ENCODE assay signal across 22 cellular contexts in genomic region chr2:104766683-104767082, GRCh38.
DNase-seq lines count a peak whose midpoint lies in the region; ATAC-seq and TF ChIP-seq lines count a peak whose summit lies in the region.
"Had no signal": no experiment of that assay in that cellular context is flagged by ENCODE, and none has a peak within 500 bp of the region (broad histone marks: within the 10 kb centered on the region; RNA-seq: fewer than 3 reads in every experiment).

No MANE protein-coding gene starts in this region.

- H3K9me2 ChIP-seq in GM23248 (ENCODE audit: insufficient read depth) = no peaks in the 10 kb centered on the region

- H4K20me1 ChIP-seq in GM23248 (ENCODE audit: insufficient read depth) = no peaks in the 10 kb centered on the region
- H4K20me1 ChIP-seq in osteoblast (ENCODE audit: insufficient read depth, low read length) = no peaks in the 10 kb centered on the region

- no peak for ATAC-seq in heart right ventricle
- no peak for ATAC-seq in HG03095 (IDR thresholded peaks at IDR 0.05; ENCODE audit: unreplicated experiment)
- ATAC-seq: activated naive CD8-positive, alpha-beta T cell treated with anti-CD3 and anti-CD28 coated beads, Interleukin-2, amount 50 U/mL, for 24 hours had no signal

- no peak overlapping the region for H3K9ac ChIP-seq in GM23248

- H3K4me2 ChIP-seq in GM23248 (ENCODE audit: unreplicated experiment) (no peak overlapping the region), osteoblast (ENCODE audit: insufficient read depth, low read length) (peak overlapping the region; percentile 8)

- H3F3A ChIP-seq in GM23248 (ENCODE audit: insufficient read depth) = peaks cover 9% of the 10 kb centered on the region; the same call in 1 of the 2 replicates

- no peak overlapping the region for H3K27ac ChIP-seq in GM23248
- H3K27ac ChIP-seq in SJSA1 = peak overlapping the region; percentile 89
- H3K27ac ChIP-seq in osteoblast (ENCODE audit: low read depth, low read length) = peak overlapping the region; percentile 97
- H3K27ac ChIP-seq in heart right ventricle = no peak overlapping the region
- no peak overlapping the region for H3K27ac ChIP-seq in testis
- H3K27ac ChIP-seq: left ventricle myocardium inferior, sigmoid colon, SK-N-MC had no signal

- no peaks in the 10 kb centered on the region for H3K36me3 ChIP-seq in GM23248 (ENCODE audit: low read depth)
- no peaks in the 10 kb centered on the region for H3K36me3 ChIP-seq in SJSA1
- H3K36me3 ChIP-seq in osteoblast (ENCODE audit: insufficient read depth, low read length) = no peaks in the 10 kb centered on the region
- H3K36me3 ChIP-seq in heart right ventricle = no peaks in the 10 kb centered on the region
- H3K36me3 ChIP-seq in testis (ENCODE audit: low read depth, missing control alignments) = no peaks in the 10 kb centered on the region
- H3K36me3 ChIP-seq: left ventricle myocardium inferior, sigmoid colon had no signal

- H3K27me3 ChIP-seq in GM23248 (replicated peaks; ENCODE audit: insufficient read depth) = no peaks in the 10 kb centered on the region
- H3K27me3 ChIP-seq in SJSA1 (replicated peaks) = no peaks in the 10 kb centered on the region
- H3K27me3 ChIP-seq in osteoblast (ENCODE audit: insufficient read depth, low read length) = no peaks in the 10 kb centered on the region
- peaks cover 0 to 4% (median 0%) of the 10 kb centered on the region in 7 donors for H3K27me3 ChIP-seq in heart right ventricle
- no peaks in the 10 kb centered on the region for H3K27me3 ChIP-seq in testis
- H3K27me3 ChIP-seq: sigmoid colon had no signal

- H3K4me3 ChIP-seq in GM23248 (no peak overlapping the region), SJSA1 (no peak overlapping the region), osteoblast (ENCODE audit: insufficient read depth, low read length) (no peak overlapping the region), heart right ventricle (no peak overlapping the region), testis (no peak overlapping the region)
- H3K4me3 ChIP-seq: left ventricle myocardium inferior, sigmoid colon, SK-N-MC had no signal

- TF ChIP-seq CTCF in osteoblast (IDR thresholded peaks at IDR 0.05; ENCODE audit: extremely low read depth, low read depth, low read length) (no peak), heart right ventricle (IDR thresholded peaks at IDR 0.05) (no peak), testis (IDR thresholded peaks at IDR 0.05) (no peak)

- TF ChIP-seq POLR2A in testis (IDR thresholded peaks at IDR 0.05) = no peak

- in situ Hi-C loops in GM23248 (cut with MboI) = no loop called here

- H3K79me2 ChIP-seq in GM23248 (ENCODE audit: insufficient read depth) = no peaks in the 10 kb centered on the region
- no peaks in the 10 kb centered on the region for H3K79me2 ChIP-seq in osteoblast (ENCODE audit: insufficient read depth, low read length)

- H2AFZ ChIP-seq in GM23248 = no peak overlapping the region
- peak overlapping the region; percentile 64 for H2AFZ ChIP-seq in osteoblast (ENCODE audit: low read length)

- H3K9me3 ChIP-seq in GM23248 (ENCODE audit: low read depth) (no peaks in the 10 kb centered on the region), SJSA1 (replicated peaks) (no peaks in the 10 kb centered on the region), osteoblast (ENCODE audit: low read depth, low read length) (no peaks in the 10 kb centered on the region), heart right ventricle (peaks cover 0 to 17% (median 4%) of the 10 kb centered on the region in 11 donors), testis (no peaks in the 10 kb centered on the region)

- H3K4me1 ChIP-seq in GM23248 (ENCODE audit: insufficient read depth) = peaks cover 8% of the 10 kb centered on the region; the same call in 1 of the 2 replicates
- peaks cover 27% of the 10 kb centered on the region for H3K4me1 ChIP-seq in SJSA1 (replicated peaks)
- H3K4me1 ChIP-seq in osteoblast (ENCODE audit: insufficient read depth, low read length) = peaks cover 30% of the 10 kb centered on the region
- H3K4me1 ChIP-seq in heart right ventricle = peaks cover 0 to 8% (median 0%) of the 10 kb centered on the region in 9 donors
- H3K4me1 ChIP-seq in testis = no peaks in the 10 kb centered on the region
- H3K4me1 ChIP-seq: left ventricle myocardium inferior, sigmoid colon had no signal

- DNase-seq in GM23248 (peak; percentile 34), SJSA1 (ENCODE audit: low read depth in 1 of 2, low spot score in 2 of 2) (peak in 1 of 2 experiments; percentile 38), fibroblast of gingiva (ENCODE audit: low read depth) (peak; percentile 45), osteoblast (ENCODE audit: insufficient read length, low spot score, missing footprints) (no peak), heart right ventricle (no peak), HT-29 (ENCODE audit: low spot score) (no peak), testis (no peak)
- DNase-seq: activated CD4-positive, alpha-beta memory T cell treated with anti-CD3 and anti-CD28 coated beads for 36 hours; activated CD4-positive, CD25-positive, alpha-beta regulatory T cell; activated effector memory CD4-positive, alpha-beta T cell treated with anti-CD3 and anti-CD28 coated beads, Interleukin-2, amount 50 U/mL, for 16 hours; activated naive CD8-positive, alpha-beta T cell treated with anti-CD3 and anti-CD28 coated beads, Interleukin-2, amount 50 U/mL, for 24 hours; CD4-positive, alpha-beta memory T cell; cortex of kidney; DMS153; GF-D8; left ventricle myocardium inferior; NCI-H1105; NCI-H2029 treated with DMSO at 0.1 percent for 48 hours; nephron progenitor cell; sigmoid colon had no signal

- intact Hi-C loops in heart right ventricle (cut with DNase I) (no loop called here), testis (cut with DNase I; ENCODE audit: low total_unique reads) (no loop called here)

- 28 to 31% methylated on average over 10 of the region's 10 CpGs for WGBS in GM23248 (ENCODE audit: low coverage in 1 of 2, low lambda C conversion rate in 2 of 2, missing lambda C conversion rate in 2 of 2), 2 experiments
- WGBS in heart right ventricle, 2 donors = 38 to 39% methylated on average over 10 of the region's 10 CpGs
- 44 to 48% methylated on average over 10 of the region's 10 CpGs for WGBS in testis, 2 donors

Comparison
In these comparisons a context has a peak if more than half of its experiments do, and no peak if none do; other contexts are left out.
1. DNase-seq: peak in GM23248 (single experiment) and fibroblast of gingiva (single experiment); none in osteoblast (single experiment), heart right ventricle (0 of 2), HT-29 (single experiment) and testis (single experiment).
2. H3K27ac ChIP-seq: peak in SJSA1 (single experiment) and osteoblast (single experiment); none in GM23248 (single experiment), heart right ventricle (0 of 10) and testis (0 of 2).